Comparison of ENCODE assay signal across 15 cellular contexts in the genomic region with DNA sequence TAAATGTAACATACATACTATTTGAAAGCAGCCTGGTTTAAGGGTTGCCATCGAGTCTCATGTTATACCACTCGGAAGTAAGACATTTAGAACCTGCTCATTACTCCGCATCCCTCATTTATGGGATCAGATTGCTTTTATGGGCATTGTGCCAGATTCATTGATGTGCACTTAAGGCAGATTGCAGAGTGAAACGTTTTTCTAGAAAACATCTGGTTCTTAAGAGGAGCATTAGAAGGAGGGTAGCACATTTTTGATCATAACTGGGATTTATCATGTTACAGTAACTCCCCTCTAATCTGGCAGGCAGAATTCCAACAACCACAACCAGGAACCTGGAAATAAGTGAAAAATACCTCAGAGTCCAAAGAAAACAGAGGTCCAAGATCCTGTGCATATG.
DNase-seq lines count a peak whose midpoint lies in the region; TF ChIP-seq lines count a peak whose summit lies in the region.
"Had no signal": no experiment of that assay in that cellular context is flagged by ENCODE, and none has a peak within 500 bp of the region (broad histone marks: within the 10 kb centered on the region; RNA-seq: fewer than 3 reads in every experiment).

No MANE protein-coding gene starts in this region.

- H3K4me3 ChIP-seq in fibroblast of mammary gland (ENCODE audit: control insufficient read depth, low read depth, low read length), result no peak overlapping the region
- H3K4me3 ChIP-seq: transverse colon had no signal

- no peak for TF ChIP-seq CTCF in fibroblast of mammary gland (conservative IDR thresholded peaks at IDR 0.05; ENCODE audit: control insufficient read depth, insufficient read depth, low read depth, low read length)

- DNase-seq in COR-L47 (lab: John Stamatoyannopoulos, UW) (peak; percentile 41), NCI-H1436 (lab: John Stamatoyannopoulos, UW) (peak; percentile 88), NCI-H82 (lab: John Stamatoyannopoulos, UW) (peak; percentile 75), fibroblast of mammary gland (ENCODE audit: low read depth) (peak; percentile 30), SKM-1 treated with dmso at 0.1 percent for 144 hours (lab: John Stamatoyannopoulos, UW; ENCODE audit: unreplicated experiment) (no peak), MV-4-11 (lab: John Stamatoyannopoulos, UW) (no peak), Ammon's horn (ENCODE audit: low spot score) (no peak), nucleus accumbens (lab: John Stamatoyannopoulos, UW) (no peak)
- DNase-seq: activated CD4-positive, alpha-beta T cell treated with anti-CD3 and anti-CD28 coated beads, Interleukin-2, amount 50 U/mL, for 4 hours; aorta; effector CD4-positive, alpha-beta T cell; kidney; stimulated activated CD4-positive, alpha-beta T cell treated with anti-CD3 and anti-CD28 coated beads, Interleukin-1b, Interleukin-23, amount 100 ng/mL, for 48 hours; T-helper 9 cell; transverse colon had no signal

Comparison
In these comparisons a context has a peak if more than half of its experiments do, and no peak if none do; other contexts are left out.
1. DNase-seq: peak in COR-L47 (single experiment), NCI-H1436 (single experiment), NCI-H82 (single experiment) and fibroblast of mammary gland (single experiment); none in SKM-1 treated with dmso at 0.1 percent for 144 hours (single experiment), MV-4-11 (single experiment), Ammon's horn (single experiment) and nucleus accumbens (0 of 56).